ENCODE assay signal across 17 cellular contexts in the genomic region with DNA sequence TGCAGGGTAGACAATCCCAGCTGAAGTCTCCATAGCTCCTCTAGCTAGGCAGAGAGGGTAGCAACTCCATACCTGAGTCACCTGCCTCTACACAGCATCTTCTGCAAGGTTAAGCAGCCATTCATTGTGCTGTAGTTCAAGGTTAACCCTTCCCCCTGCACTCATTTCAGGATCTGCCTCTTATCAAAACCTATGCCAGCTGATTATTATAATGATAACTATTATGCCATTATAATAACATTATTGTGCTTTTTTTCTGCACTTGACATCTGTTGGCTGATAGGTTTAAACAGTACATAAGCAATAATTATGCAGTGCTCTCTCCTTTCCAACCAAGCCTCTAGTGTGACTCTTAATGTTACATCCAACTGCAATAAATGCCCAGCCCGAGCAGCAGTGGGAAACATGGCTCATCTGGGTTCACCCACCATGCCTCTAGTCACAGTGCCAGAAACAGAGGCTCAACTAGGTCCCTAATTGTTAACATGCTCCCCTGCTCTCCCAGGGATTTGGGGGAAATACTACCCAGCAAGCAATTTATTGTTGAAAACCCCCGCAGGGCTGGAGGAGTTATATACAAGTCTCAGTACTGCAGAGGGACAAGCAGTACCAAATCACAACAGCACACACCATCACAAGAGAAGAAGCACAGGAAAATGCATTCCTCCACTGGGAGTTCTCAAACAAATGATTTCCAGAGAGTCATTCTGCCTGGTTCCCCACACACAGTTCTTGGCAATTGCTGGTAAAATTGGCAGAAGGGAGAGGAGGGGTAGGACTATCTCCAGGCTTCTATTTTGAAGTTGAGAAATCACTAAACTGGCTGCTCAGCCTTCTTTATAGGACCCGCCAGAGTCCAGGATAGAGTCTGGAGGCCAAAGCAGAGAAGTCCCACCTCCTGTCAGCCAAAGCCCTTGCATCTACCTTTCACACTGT. TPM values are rescaled to one million over a fixed set of nuclear protein-coding genes. Genes with fewer than 3 reads are reported as not detected.
DNase-seq lines count a peak whose midpoint lies in the region; ATAC-seq, FAIRE-seq and TF ChIP-seq lines count a peak whose summit lies in the region.
"Had no signal": no experiment of that assay in that cellular context is flagged by ENCODE, and none has a peak within 500 bp of the region (broad histone marks: within the 10 kb centered on the region; RNA-seq: fewer than 3 reads in every experiment).

No MANE protein-coding gene starts in this region.

- peak; percentile 53 for DNase-seq in MG63
- peak; percentile 26 for DNase-seq in adipocyte (ENCODE audit: low read depth)
- DNase-seq in hepatic stellate cell (ENCODE audit: low spot score): peak; percentile 26
- DNase-seq in stromal cell of bone marrow (ENCODE audit: low read depth): peak; percentile 52
- DNase-seq in pancreas: no peak
- no peak for DNase-seq in NCI-H1048 (lab: John Stamatoyannopoulos, UW)
- DNase-seq in posterior vena cava (ENCODE audit: low spot score): no peak
- DNase-seq: activated CD4-positive, alpha-beta T cell treated with anti-CD3 and anti-CD28 coated beads, Interleukin-2, amount 50 U/mL, for 4 hours; GDM1; kidney glomerular epithelial cell; NCI-H1417 treated with DMSO at 0.1 percent for 48 hours; stimulated activated naive CD4-positive, alpha-beta T cell treated with Interleukin-2 at 50 U/mL for 16 hours; T1000 had no signal

- H3K9ac ChIP-seq in adipocyte (ENCODE audit: low read length): peak overlapping the region; percentile 23

- H3K36me3 ChIP-seq in MG63 (peaks cover under 1% of the 10 kb centered on the region; the same call in 1 of the 2 replicates), adipocyte (ENCODE audit: control insufficient read depth, insufficient read depth, low read length, severe bottlenecking) (no peaks in the 10 kb centered on the region), pancreas (no peaks in the 10 kb centered on the region)
- H3K36me3 ChIP-seq: ascending aorta, right atrium auricular region had no signal

- H3K27me3 ChIP-seq in MG63: no peaks in the 10 kb centered on the region
- H3K27me3 ChIP-seq in adipocyte (replicated peaks; ENCODE audit: control insufficient read depth, insufficient read depth, low read length): no peaks in the 10 kb centered on the region
- H3K27me3 ChIP-seq in pancreas: no peaks in the 10 kb centered on the region
- H3K27me3 ChIP-seq: ascending aorta, right atrium auricular region had no signal

- ATAC-seq in pancreas: no peak
- ATAC-seq in HG03460 (IDR thresholded peaks at IDR 0.05; ENCODE audit: unreplicated experiment): no peak

- intact Hi-C loops in pancreas (cut with DNase I): no loop called here
- intact Hi-C loops in posterior vena cava (cut with DNase I): no loop called here

- H3K27ac ChIP-seq in pancreas: no peak overlapping the region
- H3K27ac ChIP-seq: ascending aorta, right atrium auricular region, RWPE1 had no signal

- no peak for FAIRE-seq in pancreas (lab: Jason Lieb, UNC)

- peaks cover 42% of the 10 kb centered on the region for H3K4me1 ChIP-seq in adipocyte (ENCODE audit: control insufficient read depth, insufficient read depth, low read length)
- H3K4me1 ChIP-seq in pancreas: peaks cover 36 to 64% (median 56%) of the 10 kb centered on the region in 3 donors

- TF ChIP-seq CTCF in pancreas (IDR thresholded peaks at IDR 0.05): no peak

- no peak overlapping the region for H3K4me3 ChIP-seq in MG63
- H3K4me3 ChIP-seq in adipocyte (ENCODE audit: low read length): peak overlapping the region; percentile 31
- H3K4me3 ChIP-seq in pancreas: no peak overlapping the region
- H3K4me3 ChIP-seq: ascending aorta, right atrium auricular region had no signal

- WGBS in pancreas, 2 donors: 48 to 50% methylated on average over 3 of the region's 3 CpGs

- H3K9me3 ChIP-seq in MG63: no peaks in the 10 kb centered on the region
- H3K9me3 ChIP-seq in adipocyte (ENCODE audit: control insufficient read depth, low read length): no peaks in the 10 kb centered on the region
- no peaks in the 10 kb centered on the region for H3K9me3 ChIP-seq in pancreas
- H3K9me3 ChIP-seq: ascending aorta, right atrium auricular region had no signal

RNA-seq across cellular contexts. Expression of a gene that starts 17.1 kb away (rescaled TPM):
- 48.9 and 78.7 TPM in 2 replicates for total RNA-seq in MG63 (2014; rRNA removed; shearing (Covaris generic); ENCODE audit: low replicate concordance)
- total RNA-seq in pancreas: 10 to 100 TPM; 38.6 to 68.2 (median 54.6) TPM
- polyA plus RNA-seq in pancreas: 100 to 1,000 TPM in 1 of 2 donors, 10 to 100 TPM in 1; 54.8 to 119 TPM
- 10 to 100 TPM; 42.8 to 55.1 TPM for total RNA-seq in posterior vena cava

Comparison
In these comparisons a context has a peak if more than half of its experiments do, and no peak if none do; other contexts are left out.
1. DNase-seq: peak in MG63 (single experiment), adipocyte (single experiment), hepatic stellate cell (single experiment) and stromal cell of bone marrow (single experiment); none in pancreas (0 of 6), NCI-H1048 (single experiment) and posterior vena cava (single experiment).